ENCODE assay signal across 8 cellular contexts in the genomic region with DNA sequence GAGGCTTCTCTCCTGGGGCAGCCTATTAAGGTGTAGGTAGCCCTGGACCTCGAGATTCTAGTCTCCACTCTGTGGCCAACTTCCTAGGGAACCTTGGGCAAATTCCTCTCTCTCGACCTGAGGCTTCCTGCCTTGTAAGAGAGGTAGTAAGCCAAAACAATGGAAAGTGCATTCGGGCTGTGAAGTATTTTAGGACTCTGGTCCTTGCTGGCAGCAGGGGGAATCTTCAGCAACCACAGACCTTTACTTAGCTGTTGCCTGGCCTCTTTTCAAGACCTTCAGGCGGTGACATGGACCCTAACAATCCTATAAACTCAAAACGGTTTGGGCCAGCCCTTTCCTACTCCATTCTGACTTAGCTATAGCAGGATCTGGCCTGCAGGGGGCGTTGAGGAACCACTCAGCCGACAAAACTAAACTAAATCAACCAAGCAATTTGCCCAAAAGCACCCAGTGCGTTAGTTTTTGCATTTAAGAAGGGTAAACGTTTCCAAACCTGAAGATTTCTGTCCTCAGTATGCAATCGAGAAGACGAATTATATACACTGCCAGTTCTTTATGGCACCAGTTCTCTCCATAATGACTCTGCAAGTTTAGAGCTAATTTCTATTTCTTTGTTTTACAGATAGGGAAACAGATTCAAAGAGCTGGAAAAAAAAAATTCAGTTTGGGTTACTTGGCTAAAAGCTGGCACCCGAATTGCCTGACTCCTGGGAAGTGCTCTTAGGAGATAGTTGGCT. TPM values are rescaled to one million over a fixed set of nuclear protein-coding genes. Genes with fewer than 3 reads are reported as not detected.
DNase-seq lines count a peak whose midpoint lies in the region; ATAC-seq and TF ChIP-seq lines count a peak whose summit lies in the region.

No MANE protein-coding gene starts in this region.

- H3K4me3 Mint-ChIP-seq in Caco-2 (ENCODE audit: unreplicated experiment): peak overlapping the region; percentile 73
- H3K4me3 Mint-ChIP-seq in activated CD8-positive, alpha-beta T cell treated with anti-CD3 and anti-CD28 coated beads, Interleukin-2, amount 10 ng/mL, durations not matched to agents 7 days and 5 days: peak overlapping the region; percentile 35

- H3K36me3 Mint-ChIP-seq in Caco-2 (ENCODE audit: insufficient read depth, unreplicated experiment): peaks cover 6% of the 10 kb centered on the region
- no peaks in the 10 kb centered on the region for H3K36me3 Mint-ChIP-seq in activated CD8-positive, alpha-beta T cell treated with anti-CD3 and anti-CD28 coated beads, Interleukin-2, amount 10 ng/mL, durations not matched to agents 7 days and 5 days (ENCODE audit: low read depth)

- no peaks in the 10 kb centered on the region for H3K36me3 ChIP-seq in Caco-2 (ENCODE audit: control insufficient read depth, insufficient read depth, low read length)
- H3K36me3 ChIP-seq in effector memory CD4-positive, alpha-beta T cell (ENCODE audit: control insufficient read depth, insufficient read depth, low read length): no peaks in the 10 kb centered on the region

- intact Hi-C loops in Caco-2 (cut with micrococcal nuclease; ENCODE audit: unreplicated experiment): loop anchor here (1.0 to 5.0 kb wide), 2 partner anchors 120 to 264 kb away; no protein-coding TSS in a partner anchor

- peak; percentile 73 to 83 for TF ChIP-seq CTCF in Caco-2 (IDR thresholded peaks at IDR 0.05; ENCODE audit: insufficient read depth in 1 of 2, low read depth in 1 of 2, low read length in 1 of 2, severe bottlenecking in 1 of 2, unreplicated experiment in 1 of 2)

- peak; percentile 29 for ATAC-seq in HG03378 (IDR thresholded peaks at IDR 0.05; ENCODE audit: unreplicated experiment)
- peak; percentile 16 for ATAC-seq in activated CD8-positive, alpha-beta T cell treated with anti-CD3 and anti-CD28 coated beads, Interleukin-2, amount 10 ng/mL, durations not matched to agents 7 days and 5 days
- no peak for ATAC-seq in HG02938 (IDR thresholded peaks at IDR 0.05; ENCODE audit: unreplicated experiment)

- BruUV-seq in Caco-2 (replicated peaks; lab: Mats Ljungman, UMichigan): no TSS peak

- DNase-seq in Caco-2 (peak; percentile 56 to 75), NCI-H82 (lab: John Stamatoyannopoulos, UW) (peak; percentile 86), medulla oblongata (ENCODE audit: extremely low spot score) (peak; percentile 92)
- DNase-seq in activated CD8-positive, alpha-beta T cell treated with anti-CD3 and anti-CD28 coated beads, Interleukin-2, amount 10 ng/mL, durations not matched to agents 7 days and 5 days: peak; percentile 91
- peak; percentile 57 to 67 (median 61) for DNase-seq in effector memory CD4-positive, alpha-beta T cell
- DNase-seq in stimulated activated CD4-positive, alpha-beta T cell treated with anti-CD3 and anti-CD28 coated beads, TNF-alpha, amount 100 ng/mL, for 4 hours (ENCODE audit: low read depth in 3 of 3): peak; percentile 55 to 74 (median 58)

- CTCF ChIA-PET in Caco-2 (lab: Charles Lee): interaction anchor here (0.5 to 2.0 kb wide), 18 partner anchors 9 to 354 kb away, joined by 3 to 21 read pairs (median 4); a partner anchor contains a TSS
- CTCF ChIA-PET in activated CD8-positive, alpha-beta T cell treated with anti-CD3 and anti-CD28 coated beads, Interleukin-2, amount 10 ng/mL, durations not matched to agents 7 days and 5 days (lab: Charles Lee): interaction anchor here (0.6 to 3.9 kb wide), 70 partner anchors 12 to 629 kb away, joined by 3 to 125 read pairs (median 5); a partner anchor contains a TSS

- H3K27ac ChIP-seq in effector memory CD4-positive, alpha-beta T cell (ENCODE audit: insufficient read depth, low read length, poor library complexity, severe bottlenecking): peak overlapping the region; percentile 95

- H3K9me3 Mint-ChIP-seq in Caco-2 (ENCODE audit: unreplicated experiment): no peaks in the 10 kb centered on the region
- no peaks in the 10 kb centered on the region for H3K9me3 Mint-ChIP-seq in activated CD8-positive, alpha-beta T cell treated with anti-CD3 and anti-CD28 coated beads, Interleukin-2, amount 10 ng/mL, durations not matched to agents 7 days and 5 days (ENCODE audit: insufficient read depth)

- no peaks in the 10 kb centered on the region for H3K9me3 ChIP-seq in Caco-2
- no peaks in the 10 kb centered on the region for H3K9me3 ChIP-seq in effector memory CD4-positive, alpha-beta T cell (ENCODE audit: control insufficient read depth, low read length)

- H3K4me1 Mint-ChIP-seq in Caco-2 (ENCODE audit: low read depth, unreplicated experiment): peaks cover 38% of the 10 kb centered on the region
- peaks cover 58% of the 10 kb centered on the region for H3K4me1 Mint-ChIP-seq in activated CD8-positive, alpha-beta T cell treated with anti-CD3 and anti-CD28 coated beads, Interleukin-2, amount 10 ng/mL, durations not matched to agents 7 days and 5 days (ENCODE audit: low read depth)

- H3K27me3 ChIP-seq in Caco-2 (replicated peaks; ENCODE audit: control insufficient read depth, insufficient read depth, low read length): no peaks in the 10 kb centered on the region
- no peaks in the 10 kb centered on the region for H3K27me3 ChIP-seq in effector memory CD4-positive, alpha-beta T cell (replicated peaks; ENCODE audit: control insufficient read depth, insufficient read depth, low read length, poor library complexity, severe bottlenecking)

- no peak overlapping the region for H3K4me3 ChIP-seq in Caco-2 (ENCODE audit: low read depth, low read length)
- H3K4me3 ChIP-seq in effector memory CD4-positive, alpha-beta T cell (ENCODE audit: insufficient read depth, low read depth, low read length, poor library complexity, severe bottlenecking): peak overlapping the region; percentile 10

- H3K27ac Mint-ChIP-seq in Caco-2 (ENCODE audit: unreplicated experiment): peak overlapping the region; percentile 98
- peak overlapping the region; percentile 94 for H3K27ac Mint-ChIP-seq in activated CD8-positive, alpha-beta T cell treated with anti-CD3 and anti-CD28 coated beads, Interleukin-2, amount 10 ng/mL, durations not matched to agents 7 days and 5 days

- POLR2A ChIA-PET in Caco-2 (lab: Charles Lee): interaction anchor here (0.6 to 2.0 kb wide), 7 partner anchors 10 to 234 kb away, joined by 3 to 9 read pairs (median 4); a partner anchor contains a TSS
- POLR2A ChIA-PET in activated CD8-positive, alpha-beta T cell treated with anti-CD3 and anti-CD28 coated beads, Interleukin-2, amount 10 ng/mL, durations not matched to agents 7 days and 5 days (lab: Charles Lee): interaction anchor here (1.0 to 5.4 kb wide), 12 partner anchors 10 to 420 kb away, joined by 4 to 84 read pairs (median 10); a partner anchor contains a TSS

- H3K4me1 ChIP-seq in Caco-2: peaks cover 11% of the 10 kb centered on the region
- H3K4me1 ChIP-seq in effector memory CD4-positive, alpha-beta T cell (ENCODE audit: control insufficient read depth, insufficient read depth, low read length, poor library complexity, severe bottlenecking): peaks cover 40% of the 10 kb centered on the region

- no peaks in the 10 kb centered on the region for H3K27me3 Mint-ChIP-seq in Caco-2 (ENCODE audit: insufficient read depth, unreplicated experiment)
- H3K27me3 Mint-ChIP-seq in activated CD8-positive, alpha-beta T cell treated with anti-CD3 and anti-CD28 coated beads, Interleukin-2, amount 10 ng/mL, durations not matched to agents 7 days and 5 days (ENCODE audit: low read depth): no peaks in the 10 kb centered on the region

RNA-seq across cellular contexts. Expression of a gene that starts 10.9 kb away (rescaled TPM):
- 33.2 and 34.5 TPM in 2 replicates for total RNA-seq in Caco-2 (2022)
- total RNA-seq in activated CD8-positive, alpha-beta T cell treated with anti-CD3 and anti-CD28 coated beads, Interleukin-2, amount 10 ng/mL, durations not matched to agents 7 days and 5 days: 10 to 100 TPM; 12.5 to 12.6 TPM

RNA-seq across cellular contexts. Expression of a gene that starts 12.5 kb away (rescaled TPM):
- 126 and 130 TPM in 2 replicates for total RNA-seq in Caco-2 (2022)
- 100 to 1,000 TPM; 204 to 222 TPM for total RNA-seq in activated CD8-positive, alpha-beta T cell treated with anti-CD3 and anti-CD28 coated beads, Interleukin-2, amount 10 ng/mL, durations not matched to agents 7 days and 5 days

RNA-seq across cellular contexts. Expression of a gene that starts 15.6 kb away (rescaled TPM):
- total RNA-seq in Caco-2 (2022): 67.3 and 69.4 TPM in 2 replicates
- 100 to 1,000 TPM; 121 to 124 TPM for total RNA-seq in activated CD8-positive, alpha-beta T cell treated with anti-CD3 and anti-CD28 coated beads, Interleukin-2, amount 10 ng/mL, durations not matched to agents 7 days and 5 days
